24 cellular contexts compared by ENCODE assay signal in genomic region chr14:94644102-94644535, GRCh38. TPM values are rescaled to one million over a fixed set of nuclear protein-coding genes. Genes with fewer than 3 reads are reported as not detected.
"Had no signal": no experiment of that assay in that cellular context is flagged by ENCODE, and none has a peak within 500 bp of the region (broad histone marks: within the 10 kb centered on the region; RNA-seq: fewer than 3 reads in every experiment).

No MANE protein-coding gene starts in this region.

- H3K4me3 Mint-ChIP-seq: activated naive CD4-positive, alpha-beta T cell treated with anti-CD3 and anti-CD28 coated beads for 36 hours; activated naive CD8-positive, alpha-beta T cell; activated T-helper 17 cell treated with anti-CD3 and anti-CD28 coated beads, Interleukin-2, amount 50 U/mL, for 72 hours; brain; T-cell had no signal

- H3K27ac ChIP-seq: SK-N-MC, VCaP had no signal

- H3K4me3 ChIP-seq: SK-N-MC had no signal

- ATAC-seq: activated T-helper 17 cell treated with anti-CD3 and anti-CD28 coated beads, Interleukin-2, amount 50 U/mL, for 72 hours had no signal

- H3K36me3 Mint-ChIP-seq: activated naive CD8-positive, alpha-beta T cell; brain; IgD-negative memory B cell; T-cell had no signal

- H3K4me1 Mint-ChIP-seq: activated T-helper 17 cell treated with anti-CD3 and anti-CD28 coated beads, Interleukin-2, amount 50 U/mL, for 72 hours; brain; IgD-negative memory B cell; T-cell had no signal

- DNase-seq: activated CD4-positive, alpha-beta T cell treated with anti-CD3 and anti-CD28 coated beads for 4 hours; activated CD4-positive, alpha-beta T cell treated with anti-CD3 and anti-CD28 coated beads, Interleukin-2, amount 50 U/mL, for 48 hours; activated gamma-delta T cell; activated naive CD4-positive, alpha-beta T cell treated with anti-CD3 and anti-CD28 coated beads for 36 hours; activated T-cell treated with anti-CD3 and anti-CD28 coated beads for 4 hours; activated T-cell treated with anti-CD3 and anti-CD28 coated beads, Interleukin-2, amount 50 U/mL, for 48 hours; amygdala; KG1; NCI-H1048; NCI-H1930; NCI-H2171; NCI-H226; NCI-H510A; NCI-H526 treated with DMSO at 0.1 percent for 48 hours; NCI-H82; T-cell had no signal

- H3K27ac Mint-ChIP-seq: activated naive CD4-positive, alpha-beta T cell treated with anti-CD3 and anti-CD28 coated beads for 36 hours; activated naive CD8-positive, alpha-beta T cell; activated T-helper 17 cell treated with anti-CD3 and anti-CD28 coated beads, Interleukin-2, amount 50 U/mL, for 72 hours; brain; IgD-negative memory B cell; T-cell had no signal

RNA-seq across cellular contexts. Expression of gene SERPINA3, which starts 31.9 kb away (rescaled TPM):
- total RNA-seq: activated naive CD4-positive, alpha-beta T cell treated with anti-CD3 and anti-CD28 coated beads for 36 hours; activated T-helper 17 cell treated with anti-CD3 and anti-CD28 coated beads, Interleukin-2, amount 50 U/mL, for 72 hours; OCI-LY7; T-helper 2 cell treated with Interferon-gamma antibody and Interleukin-4, amounts not matched to agents 100 ng/mL and 5 ng/mL, for 36 hours had no signal
